Comparison of ENCODE assay signal across 12 cellular contexts in the genomic region with DNA sequence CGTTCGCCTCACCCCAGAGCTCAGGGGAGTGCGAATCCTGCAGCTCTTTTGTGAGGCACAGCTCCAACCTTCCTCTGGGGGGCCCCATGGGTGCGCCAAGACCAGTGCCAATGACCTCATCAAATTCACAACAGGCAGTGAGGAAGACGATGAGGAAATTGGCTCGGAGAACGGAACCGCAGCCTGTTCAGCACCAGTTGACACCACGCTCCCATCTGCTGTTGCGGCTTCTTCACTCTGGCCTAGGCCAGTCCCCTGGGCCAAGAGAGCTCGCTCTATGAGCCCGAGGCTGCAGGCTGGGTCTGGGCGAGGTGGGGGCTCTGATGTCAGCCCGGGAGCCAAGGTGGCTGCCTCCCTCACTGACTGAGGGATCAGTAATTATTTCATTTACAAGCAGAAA. TPM values are rescaled to one million over a fixed set of nuclear protein-coding genes. Genes with fewer than 3 reads are reported as not detected.
DNase-seq lines count a peak whose midpoint lies in the region; ATAC-seq and TF ChIP-seq lines count a peak whose summit lies in the region.
"Had no signal": no experiment of that assay in that cellular context is flagged by ENCODE, and none has a peak within 500 bp of the region (broad histone marks: within the 10 kb centered on the region; RNA-seq: fewer than 3 reads in every experiment).

No MANE protein-coding gene starts in this region.

- no peak overlapping the region for H3K27ac Mint-ChIP-seq in WTC11
- peak overlapping the region in 1 of 10 donors; percentile 24 for H3K27ac Mint-ChIP-seq in naive thymus-derived CD8-positive, alpha-beta T cell
- H3K27ac Mint-ChIP-seq: activated CD4-positive, alpha-beta memory T cell treated with anti-CD3 and anti-CD28 coated beads for 36 hours had no signal

- no peak for TF ChIP-seq CTCF in WTC11 (IDR thresholded peaks at IDR 0.05)
- no peak for TF ChIP-seq CTCF in gastrocnemius medialis (IDR thresholded peaks at IDR 0.05 in 4 of 5, conservative IDR thresholded peaks at IDR 0.05 in 1 of 5)

- ATAC-seq in WTC11, result peak; percentile 14
- peak; percentile 69 for ATAC-seq in left ventricle myocardium superior
- ATAC-seq in gastrocnemius medialis, result peak; percentile 43 to 51
- ATAC-seq in naive thymus-derived CD8-positive, alpha-beta T cell, result no peak
- no peak for ATAC-seq in GM19023 (IDR thresholded peaks at IDR 0.05; ENCODE audit: unreplicated experiment)
- no peak for ATAC-seq in GM21390 (IDR thresholded peaks at IDR 0.05; ENCODE audit: unreplicated experiment)

- DNase-seq in KBM-7 (peak; percentile 54), WTC11 (ENCODE audit: low spot score) (no peak), left ventricle myocardium superior (peak; percentile 60), gastrocnemius medialis (peak in 1 of 2 donors; percentile 28), H4 (ENCODE audit: low spot score) (no peak)
- no peak for DNase-seq in naive thymus-derived CD8-positive, alpha-beta T cell
- DNase-seq: activated CD4-positive, alpha-beta memory T cell treated with anti-CD3 and anti-CD28 coated beads for 36 hours; esophagus squamous epithelium had no signal

- no peak for TF ChIP-seq POLR2A in gastrocnemius medialis (IDR thresholded peaks at IDR 0.05)

- intact Hi-C loops in left ventricle myocardium superior (cut with micrococcal nuclease) (no loop called here), gastrocnemius medialis (cut with DNase I; ENCODE audit: low total_unique reads) (no loop called here)

- peaks cover 11% of the 10 kb centered on the region for H3K27me3 Mint-ChIP-seq in WTC11 (ENCODE audit: low read depth)
- H3K27me3 Mint-ChIP-seq in naive thymus-derived CD8-positive, alpha-beta T cell, result peaks cover 0 to 11% (median 10%) of the 10 kb centered on the region in 5 donors

- peaks cover 0 to 8% (median 0%) of the 10 kb centered on the region in 3 donors for H3K27me3 ChIP-seq in gastrocnemius medialis
- H3K27me3 ChIP-seq: adrenal gland, SJSA1 had no signal

- no peak overlapping the region for H3K4me3 ChIP-seq in gastrocnemius medialis
- H3K4me3 ChIP-seq: adrenal gland, esophagus squamous epithelium, SJSA1 had no signal

- no peak overlapping the region for H3K27ac ChIP-seq in gastrocnemius medialis
- H3K27ac ChIP-seq: SJSA1 had no signal

- no peaks in the 10 kb centered on the region for H3K36me3 Mint-ChIP-seq in WTC11
- no peaks in the 10 kb centered on the region for H3K36me3 Mint-ChIP-seq in naive thymus-derived CD8-positive, alpha-beta T cell
- H3K36me3 Mint-ChIP-seq: activated CD4-positive, alpha-beta memory T cell treated with anti-CD3 and anti-CD28 coated beads for 36 hours had no signal

- H3K4me1 ChIP-seq in gastrocnemius medialis, result peaks cover 3 to 9% of the 10 kb centered on the region in 2 donors
- H3K4me1 ChIP-seq: adrenal gland had no signal

- peaks cover 30% of the 10 kb centered on the region for H3K4me1 Mint-ChIP-seq in WTC11
- peaks cover 0 to 4% (median under 1%) of the 10 kb centered on the region in 4 donors for H3K4me1 Mint-ChIP-seq in naive thymus-derived CD8-positive, alpha-beta T cell

- CTCF ChIA-PET in WTC11 (lab: Charles Lee), result interaction anchor here (0.6 to 8.4 kb wide), 15 partner anchors 12 to 205 kb away, joined by 3 to 118 read pairs (median 7); a partner anchor contains a TSS

- H3K4me3 Mint-ChIP-seq in WTC11, result no peak overlapping the region
- no peak overlapping the region for H3K4me3 Mint-ChIP-seq in naive thymus-derived CD8-positive, alpha-beta T cell
- H3K4me3 Mint-ChIP-seq: activated CD4-positive, alpha-beta memory T cell treated with anti-CD3 and anti-CD28 coated beads for 36 hours had no signal

- no peaks in the 10 kb centered on the region for H3K9me3 Mint-ChIP-seq in WTC11
- H3K9me3 Mint-ChIP-seq in naive thymus-derived CD8-positive, alpha-beta T cell, result no peaks in the 10 kb centered on the region
- H3K9me3 Mint-ChIP-seq: activated CD4-positive, alpha-beta memory T cell treated with anti-CD3 and anti-CD28 coated beads for 36 hours had no signal

- POLR2A ChIA-PET in WTC11 (lab: Charles Lee), result no interaction called here
- POLR2A ChIA-PET in naive thymus-derived CD8-positive, alpha-beta T cell (lab: Charles Lee), result interaction anchor here (1.1 kb wide), 1 partner anchor 21 kb away, joined by 3 read pairs; no protein-coding TSS in a partner anchor

- no peaks in the 10 kb centered on the region for H3K36me3 ChIP-seq in gastrocnemius medialis
- H3K36me3 ChIP-seq: adrenal gland, esophagus squamous epithelium, SJSA1 had no signal

- in situ Hi-C loops in KBM-7 (cut with MboI; ENCODE audit: low pct_unique_long_range_greater_than_20kb, low sequenced_read_pairs) (loop anchor here (25.0 kb wide), 1 partner anchor 195 kb away; a partner anchor contains a TSS), gastrocnemius medialis (cut with MboI; ENCODE audit: low sequenced_read_pairs in 4 of 4) (loop anchor here in 2 of 4 donors (25.0 kb wide), 2 partner anchors 145 to 495 kb away; a partner anchor contains a TSS)

- no peaks in the 10 kb centered on the region for H3K9me3 ChIP-seq in gastrocnemius medialis
- H3K9me3 ChIP-seq: adrenal gland, esophagus squamous epithelium, SJSA1 had no signal

TF ChIP-seq in WTC11, 78 proteins besides CTCF, POLR2A, EP300 and RAD21:
- TF ChIP-seq ZNF219 (CRISPR knock-in tag; IDR thresholded peaks at IDR 0.05; ENCODE audit: borderline replicate concordance), result no peak
- TF ChIP-seq, protein P1, sequence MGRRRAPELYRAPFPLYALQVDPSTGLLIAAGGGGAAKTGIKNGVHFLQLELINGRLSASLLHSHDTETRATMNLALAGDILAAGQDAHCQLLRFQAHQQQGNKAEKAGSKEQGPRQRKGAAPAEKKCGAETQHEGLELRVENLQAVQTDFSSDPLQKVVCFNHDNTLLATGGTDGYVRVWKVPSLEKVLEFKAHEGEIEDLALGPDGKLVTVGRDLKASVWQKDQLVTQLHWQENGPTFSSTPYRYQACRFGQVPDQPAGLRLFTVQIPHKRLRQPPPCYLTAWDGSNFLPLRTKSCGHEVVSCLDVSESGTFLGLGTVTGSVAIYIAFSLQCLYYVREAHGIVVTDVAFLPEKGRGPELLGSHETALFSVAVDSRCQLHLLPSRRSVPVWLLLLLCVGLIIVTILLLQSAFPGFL (CRISPR knock-in tag; IDR thresholded peaks at IDR 0.05; ENCODE audit: borderline replicate concordance), result no peak
- no peak for TF ChIP-seq SOX15 (CRISPR knock-in tag; IDR thresholded peaks at IDR 0.05)
- no peak for TF ChIP-seq NFE2L1 (CRISPR knock-in tag; IDR thresholded peaks at IDR 0.05)
- no peak for TF ChIP-seq ZBTB21 (CRISPR knock-in tag; IDR thresholded peaks at IDR 0.05; ENCODE audit: borderline replicate concordance)
- no peak for TF ChIP-seq EMX1 (CRISPR knock-in tag; IDR thresholded peaks at IDR 0.05)
- TF ChIP-seq, protein P2, sequence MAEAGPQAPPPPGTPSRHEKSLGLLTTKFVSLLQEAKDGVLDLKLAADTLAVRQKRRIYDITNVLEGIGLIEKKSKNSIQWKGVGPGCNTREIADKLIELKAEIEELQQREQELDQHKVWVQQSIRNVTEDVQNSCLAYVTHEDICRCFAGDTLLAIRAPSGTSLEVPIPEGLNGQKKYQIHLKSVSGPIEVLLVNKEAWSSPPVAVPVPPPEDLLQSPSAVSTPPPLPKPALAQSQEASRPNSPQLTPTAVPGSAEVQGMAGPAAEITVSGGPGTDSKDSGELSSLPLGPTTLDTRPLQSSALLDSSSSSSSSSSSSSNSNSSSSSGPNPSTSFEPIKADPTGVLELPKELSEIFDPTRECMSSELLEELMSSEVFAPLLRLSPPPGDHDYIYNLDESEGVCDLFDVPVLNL (CRISPR knock-in tag; IDR thresholded peaks at IDR 0.05; ENCODE audit: borderline replicate concordance, low read depth), result no peak
- TF ChIP-seq GABPB1 (CRISPR knock-in tag; IDR thresholded peaks at IDR 0.05), result no peak
- TF ChIP-seq ELF4 (CRISPR knock-in tag; IDR thresholded peaks at IDR 0.05; ENCODE audit: low read depth), result no peak
- TF ChIP-seq, protein P3, sequence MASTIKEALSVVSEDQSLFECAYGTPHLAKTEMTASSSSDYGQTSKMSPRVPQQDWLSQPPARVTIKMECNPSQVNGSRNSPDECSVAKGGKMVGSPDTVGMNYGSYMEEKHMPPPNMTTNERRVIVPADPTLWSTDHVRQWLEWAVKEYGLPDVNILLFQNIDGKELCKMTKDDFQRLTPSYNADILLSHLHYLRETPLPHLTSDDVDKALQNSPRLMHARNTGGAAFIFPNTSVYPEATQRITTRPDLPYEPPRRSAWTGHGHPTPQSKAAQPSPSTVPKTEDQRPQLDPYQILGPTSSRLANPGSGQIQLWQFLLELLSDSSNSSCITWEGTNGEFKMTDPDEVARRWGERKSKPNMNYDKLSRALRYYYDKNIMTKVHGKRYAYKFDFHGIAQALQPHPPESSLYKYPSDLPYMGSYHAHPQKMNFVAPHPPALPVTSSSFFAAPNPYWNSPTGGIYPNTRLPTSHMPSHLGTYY (CRISPR knock-in tag; IDR thresholded peaks at IDR 0.05), result no peak
- TF ChIP-seq TEAD4 (CRISPR knock-in tag; IDR thresholded peaks at IDR 0.05), result no peak
TF ChIP-seq in WTC11: peak in this region for 0.

RNA-seq across cellular contexts. Expression of a gene that starts 2.2 kb away (rescaled TPM):
- total RNA-seq in WTC11 (2021) (9.2 to 11.6 TPM (median 11.0 TPM) in 3 replicates), left ventricle myocardium superior (21.6 TPM), gastrocnemius medialis (10 to 100 TPM in 2 of 4 donors, 1 to 10 TPM in 2; 4.3 to 13.2 (median 7.7) TPM)
- 1 to 10 TPM; 1.2 to 2.0 TPM for total RNA-seq in naive thymus-derived CD8-positive, alpha-beta T cell
- under 1 TPM in 1 of 3 donors, not detected in 2; 0.02 TPM for polyA plus RNA-seq in naive thymus-derived CD8-positive, alpha-beta T cell
- 1.2 and 3.4 TPM in 2 replicates for total RNA-seq in H4 (2014; rRNA removed; shearing (Covaris generic))

RNA-seq across cellular contexts. Expression of a gene that starts 54.1 kb away (rescaled TPM):
- total RNA-seq in WTC11 (2021), result 43.7 to 47.7 TPM (median 44.6 TPM) in 3 replicates
- total RNA-seq in left ventricle myocardium superior, result 20.8 TPM
- total RNA-seq in gastrocnemius medialis, result 10 to 100 TPM; 23.8 to 33.0 (median 25.9) TPM
- total RNA-seq in naive thymus-derived CD8-positive, alpha-beta T cell, result 10 to 100 TPM; 80.7 to 87.3 TPM
- polyA plus RNA-seq in naive thymus-derived CD8-positive, alpha-beta T cell, result 10 to 100 TPM; 14.2 to 20.8 (median 17.7) TPM
- total RNA-seq in H4 (2014; rRNA removed; shearing (Covaris generic)), result 17.9 and 19.2 TPM in 2 replicates

Comparison
In these comparisons a context has a peak if more than half of its experiments do, and no peak if none do; other contexts are left out.
1. DNase-seq: peak in KBM-7 (single experiment) and left ventricle myocardium superior (single experiment); none in WTC11 (single experiment), naive thymus-derived CD8-positive, alpha-beta T cell (0 of 10) and H4 (single experiment).
2. ATAC-seq: peak in WTC11 (single experiment), left ventricle myocardium superior (single experiment) and gastrocnemius medialis (2 of 2); none in naive thymus-derived CD8-positive, alpha-beta T cell (0 of 2), GM19023 (single experiment) and GM21390 (single experiment).